Comparison of ENCODE assay signal across 31 cellular contexts in the genomic region with DNA sequence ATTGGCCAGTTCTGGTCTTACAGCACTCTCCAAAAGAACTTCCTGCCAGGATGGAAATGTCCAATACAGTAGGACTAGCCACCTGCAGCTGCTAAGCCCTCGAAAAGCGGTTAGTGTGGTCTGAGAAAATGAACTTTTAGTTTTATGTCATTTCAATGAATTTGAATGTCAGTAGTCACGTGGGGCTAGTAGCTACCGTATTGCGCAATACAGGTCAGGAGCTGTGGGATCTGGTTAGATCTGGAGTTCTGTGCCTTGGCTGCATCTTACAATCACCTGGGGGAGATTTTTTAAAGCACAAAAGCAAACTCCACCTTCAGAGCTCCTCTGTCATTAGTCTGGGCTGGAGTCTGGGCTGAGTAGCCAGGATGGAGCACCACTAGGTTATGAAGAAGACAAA. TPM values are rescaled to one million over a fixed set of nuclear protein-coding genes. Genes with fewer than 3 reads are reported as not detected.
"Had no signal": no experiment of that assay in that cellular context is flagged by ENCODE, and none has a peak within 500 bp of the region (broad histone marks: within the 10 kb centered on the region; RNA-seq: fewer than 3 reads in every experiment).

No MANE protein-coding gene starts in this region.

- H3K9me3 ChIP-seq: pancreas, prostate gland, sigmoid colon, stomach, thyroid gland, upper lobe of left lung had no signal

- H3K4me3 ChIP-seq: pancreas, prostate gland, sigmoid colon, stomach, thyroid gland, upper lobe of left lung had no signal

- H3K27ac ChIP-seq: brain microvascular endothelial cell, pancreas, prostate gland, sigmoid colon, stomach, thyroid gland, upper lobe of left lung, VCaP had no signal

- H3K27me3 ChIP-seq: brain microvascular endothelial cell, pancreas, thyroid gland, upper lobe of left lung had no signal

- H3K4me1 ChIP-seq: pancreas, prostate gland, sigmoid colon, stomach, thyroid gland, upper lobe of left lung had no signal

- DNase-seq: activated CD4-positive, alpha-beta T cell treated with anti-CD3 and anti-CD28 coated beads for 48 hours; activated CD4-positive, alpha-beta T cell treated with anti-CD3 and anti-CD28 coated beads, Interleukin-2, amount 50 U/mL, for 48 hours; activated CD8-positive, alpha-beta memory T cell treated with anti-CD3 and anti-CD28 coated beads, Interleukin-2, amount 50 U/mL, for 48 hours; activated gamma-delta T cell; activated naive CD4-positive, alpha-beta T cell treated with anti-CD3 and anti-CD28 coated beads, Interleukin-2, amount 50 U/mL, for 16 hours; activated T-cell treated with anti-CD3 and anti-CD28 coated beads, Interleukin-2, amount 50 U/mL, for 24 hours; amniotic stem cell; brain microvascular endothelial cell; central memory CD4-positive, alpha-beta T cell; foreskin fibroblast; hippocampal formation; kidney; midbrain; naive thymus-derived CD4-positive, alpha-beta T cell; pancreas; retina; sigmoid colon; small intestine; stimulated activated CD4-positive, alpha-beta T cell treated with anti-CD3 and anti-CD28 coated beads, Interleukin-4, amount 100 ng/mL, for 4 hours; stimulated activated naive B cell treated with anti-CD40 and anti-IgM and Interleukin-4, amounts not matched to agents 10 μg/mL and 1 μg/mL and 100 μg/mL, for 72 hours; stomach; thyroid gland had no signal

- ATAC-seq: activated CD4-positive, CD25-positive, alpha-beta regulatory T cell treated with anti-CD3 and anti-CD28 coated beads, Interleukin-2, amount 50 U/mL, for 24 hours; esophagus mucosa; naive thymus-derived CD4-positive, alpha-beta T cell; pancreas; stimulated activated naive B cell treated with anti-CD40 and anti-IgM and Interleukin-4, amounts not matched to agents 10 μg/mL and 1 μg/mL and 100 μg/mL, for 72 hours had no signal

- FAIRE-seq: astrocyte, kidney, pancreas, small intestine, TTC549 had no signal

- H3K36me3 ChIP-seq: brain microvascular endothelial cell, pancreas, prostate gland, sigmoid colon, stomach, thyroid gland, upper lobe of left lung had no signal

RNA-seq across cellular contexts. Expression of gene C1QL2, which starts 35.9 kb away (rescaled TPM):
- total RNA-seq: activated CD8-positive, alpha-beta memory T cell treated with anti-CD3 and anti-CD28 coated beads for 36 hours; esophagus mucosa; kidney; naive thymus-derived CD4-positive, alpha-beta T cell; sigmoid colon; stomach; thyroid gland; upper lobe of left lung had no signal
- polyA plus RNA-seq: naive thymus-derived CD4-positive, alpha-beta T cell; neural cell; sigmoid colon; small intestine; stomach had no signal
